In the genomic region with DNA sequence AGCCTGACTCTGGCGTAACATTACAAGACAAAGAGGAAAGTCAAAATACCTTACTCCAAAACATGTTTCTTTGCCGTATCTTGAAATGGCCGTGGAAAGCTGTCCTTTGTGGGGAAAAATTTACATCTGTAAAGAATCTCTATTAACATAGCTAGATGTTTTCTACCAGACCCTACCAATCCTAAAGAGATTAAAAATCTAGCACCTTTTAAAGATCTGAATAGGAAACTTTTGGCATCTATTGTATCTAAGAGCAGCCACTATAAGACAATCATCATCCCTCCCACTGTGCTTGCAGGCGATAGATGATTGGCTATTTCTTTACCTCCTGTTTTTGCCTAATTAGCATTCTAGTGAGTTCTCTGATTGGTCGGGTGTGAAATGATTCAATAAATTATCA, we compare ENCODE assay signal across 19 cellular contexts.
"Had no signal": no experiment of that assay in that cellular context is flagged by ENCODE, and none has a peak within 500 bp of the region (broad histone marks: within the 10 kb centered on the region; RNA-seq: fewer than 3 reads in every experiment).

No MANE protein-coding gene starts in this region.

- H3K4me2 ChIP-seq: SK-N-SH had no signal

- H3K9me3 Mint-ChIP-seq: IgD-negative memory B cell had no signal

- H3K27ac ChIP-seq: RWPE1 had no signal

- FAIRE-seq: RCC 7860 had no signal

- H3K27me3 Mint-ChIP-seq: IgD-negative memory B cell had no signal

- H3K9ac ChIP-seq: SK-N-SH had no signal

- H3K4me3 Mint-ChIP-seq: IgD-negative memory B cell had no signal

- H3K9me3 ChIP-seq: SK-N-SH had no signal

- H3K36me3 Mint-ChIP-seq: IgD-negative memory B cell had no signal

- H3K27ac Mint-ChIP-seq: IgD-negative memory B cell had no signal

- DNase-seq: KBM-7, MV-4-11, NCI-H1048, NCI-H1105 treated with DMSO at 0.1 percent for 48 hours, NCI-H1417 treated with DMSO at 0.1 percent for 48 hours, NCI-H1694 treated with DMSO at 0.1 percent for 48 hours, NCI-H1930, NCI-H2081, NCI-H2107, NCI-H2227 treated with DMSO at 0.1 percent for 48 hours, NCI-H524, NCI-H526 treated with DMSO at 0.1 percent for 48 hours, NCI-H748 treated with DMSO at 0.1 percent for 48 hours, SHP77, SK-N-SH, SW 1271 had no signal
